In genomic region chr7:25093268-25093802, GRCh38 we compare ENCODE assay signal across 1 cellular context.
A peak's percentile ranks its signal among the peaks of the same experiment; 100 is the strongest.
TF ChIP-seq lines count a peak whose summit lies in the region.

No MANE protein-coding gene starts in this region.

TF ChIP-seq in HepG2, 621 proteins besides CTCF, POLR2A, EP300 and RAD21 (continued from another document):
- TF ChIP-seq, protein P1, sequence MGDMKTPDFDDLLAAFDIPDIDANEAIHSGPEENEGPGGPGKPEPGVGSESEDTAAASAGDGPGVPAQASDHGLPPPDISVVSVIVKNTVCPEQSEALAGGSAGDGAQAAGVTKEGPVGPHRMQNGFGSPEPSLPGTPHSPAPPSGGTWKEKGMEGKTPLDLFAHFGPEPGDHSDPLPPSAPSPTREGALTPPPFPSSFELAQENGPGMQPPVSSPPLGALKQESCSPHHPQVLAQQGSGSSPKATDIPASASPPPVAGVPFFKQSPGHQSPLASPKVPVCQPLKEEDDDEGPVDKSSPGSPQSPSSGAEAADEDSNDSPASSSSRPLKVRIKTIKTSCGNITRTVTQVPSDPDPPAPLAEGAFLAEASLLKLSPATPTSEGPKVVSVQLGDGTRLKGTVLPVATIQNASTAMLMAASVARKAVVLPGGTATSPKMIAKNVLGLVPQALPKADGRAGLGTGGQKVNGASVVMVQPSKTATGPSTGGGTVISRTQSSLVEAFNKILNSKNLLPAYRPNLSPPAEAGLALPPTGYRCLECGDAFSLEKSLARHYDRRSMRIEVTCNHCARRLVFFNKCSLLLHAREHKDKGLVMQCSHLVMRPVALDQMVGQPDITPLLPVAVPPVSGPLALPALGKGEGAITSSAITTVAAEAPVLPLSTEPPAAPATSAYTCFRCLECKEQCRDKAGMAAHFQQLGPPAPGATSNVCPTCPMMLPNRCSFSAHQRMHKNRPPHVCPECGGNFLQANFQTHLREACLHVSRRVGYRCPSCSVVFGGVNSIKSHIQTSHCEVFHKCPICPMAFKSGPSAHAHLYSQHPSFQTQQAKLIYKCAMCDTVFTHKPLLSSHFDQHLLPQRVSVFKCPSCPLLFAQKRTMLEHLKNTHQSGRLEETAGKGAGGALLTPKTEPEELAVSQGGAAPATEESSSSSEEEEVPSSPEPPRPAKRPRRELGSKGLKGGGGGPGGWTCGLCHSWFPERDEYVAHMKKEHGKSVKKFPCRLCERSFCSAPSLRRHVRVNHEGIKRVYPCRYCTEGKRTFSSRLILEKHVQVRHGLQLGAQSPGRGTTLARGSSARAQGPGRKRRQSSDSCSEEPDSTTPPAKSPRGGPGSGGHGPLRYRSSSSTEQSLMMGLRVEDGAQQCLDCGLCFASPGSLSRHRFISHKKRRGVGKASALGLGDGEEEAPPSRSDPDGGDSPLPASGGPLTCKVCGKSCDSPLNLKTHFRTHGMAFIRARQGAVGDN (CRISPR knock-in tag; IDR thresholded peaks at IDR 0.05) = peak; percentile 24; the same call in 1 of the 2 replicates
- TF ChIP-seq ZNF354B (CRISPR knock-in tag; IDR thresholded peaks at IDR 0.05) (no peak), HOXA3 (CRISPR knock-in tag; IDR thresholded peaks at IDR 0.05) (0 out of 2 replicates have a peak, but pooled peaks have one; percentile 12), YY1 (IDR thresholded peaks at IDR 0.05; ENCODE audit: insufficient read depth, insufficient replicate concordance, low read depth, low read length) (peak; percentile 57), GABPA (IDR thresholded peaks at IDR 0.05; ENCODE audit: low read depth, low read length) (no peak), GABPA (CRISPR knock-in tag; IDR thresholded peaks at IDR 0.05; ENCODE audit: low read depth) (no peak)
